In genomic region chr2:128581849-128582244, GRCh38 we compare ENCODE assay signal across 1 cellular context.
TF ChIP-seq lines count a peak whose summit lies in the region.

No MANE protein-coding gene starts in this region.

TF ChIP-seq in GM23338, 12 proteins besides CTCF, POLR2A, EP300 and RAD21 (continued from another document):
- TF ChIP-seq, protein P1, sequence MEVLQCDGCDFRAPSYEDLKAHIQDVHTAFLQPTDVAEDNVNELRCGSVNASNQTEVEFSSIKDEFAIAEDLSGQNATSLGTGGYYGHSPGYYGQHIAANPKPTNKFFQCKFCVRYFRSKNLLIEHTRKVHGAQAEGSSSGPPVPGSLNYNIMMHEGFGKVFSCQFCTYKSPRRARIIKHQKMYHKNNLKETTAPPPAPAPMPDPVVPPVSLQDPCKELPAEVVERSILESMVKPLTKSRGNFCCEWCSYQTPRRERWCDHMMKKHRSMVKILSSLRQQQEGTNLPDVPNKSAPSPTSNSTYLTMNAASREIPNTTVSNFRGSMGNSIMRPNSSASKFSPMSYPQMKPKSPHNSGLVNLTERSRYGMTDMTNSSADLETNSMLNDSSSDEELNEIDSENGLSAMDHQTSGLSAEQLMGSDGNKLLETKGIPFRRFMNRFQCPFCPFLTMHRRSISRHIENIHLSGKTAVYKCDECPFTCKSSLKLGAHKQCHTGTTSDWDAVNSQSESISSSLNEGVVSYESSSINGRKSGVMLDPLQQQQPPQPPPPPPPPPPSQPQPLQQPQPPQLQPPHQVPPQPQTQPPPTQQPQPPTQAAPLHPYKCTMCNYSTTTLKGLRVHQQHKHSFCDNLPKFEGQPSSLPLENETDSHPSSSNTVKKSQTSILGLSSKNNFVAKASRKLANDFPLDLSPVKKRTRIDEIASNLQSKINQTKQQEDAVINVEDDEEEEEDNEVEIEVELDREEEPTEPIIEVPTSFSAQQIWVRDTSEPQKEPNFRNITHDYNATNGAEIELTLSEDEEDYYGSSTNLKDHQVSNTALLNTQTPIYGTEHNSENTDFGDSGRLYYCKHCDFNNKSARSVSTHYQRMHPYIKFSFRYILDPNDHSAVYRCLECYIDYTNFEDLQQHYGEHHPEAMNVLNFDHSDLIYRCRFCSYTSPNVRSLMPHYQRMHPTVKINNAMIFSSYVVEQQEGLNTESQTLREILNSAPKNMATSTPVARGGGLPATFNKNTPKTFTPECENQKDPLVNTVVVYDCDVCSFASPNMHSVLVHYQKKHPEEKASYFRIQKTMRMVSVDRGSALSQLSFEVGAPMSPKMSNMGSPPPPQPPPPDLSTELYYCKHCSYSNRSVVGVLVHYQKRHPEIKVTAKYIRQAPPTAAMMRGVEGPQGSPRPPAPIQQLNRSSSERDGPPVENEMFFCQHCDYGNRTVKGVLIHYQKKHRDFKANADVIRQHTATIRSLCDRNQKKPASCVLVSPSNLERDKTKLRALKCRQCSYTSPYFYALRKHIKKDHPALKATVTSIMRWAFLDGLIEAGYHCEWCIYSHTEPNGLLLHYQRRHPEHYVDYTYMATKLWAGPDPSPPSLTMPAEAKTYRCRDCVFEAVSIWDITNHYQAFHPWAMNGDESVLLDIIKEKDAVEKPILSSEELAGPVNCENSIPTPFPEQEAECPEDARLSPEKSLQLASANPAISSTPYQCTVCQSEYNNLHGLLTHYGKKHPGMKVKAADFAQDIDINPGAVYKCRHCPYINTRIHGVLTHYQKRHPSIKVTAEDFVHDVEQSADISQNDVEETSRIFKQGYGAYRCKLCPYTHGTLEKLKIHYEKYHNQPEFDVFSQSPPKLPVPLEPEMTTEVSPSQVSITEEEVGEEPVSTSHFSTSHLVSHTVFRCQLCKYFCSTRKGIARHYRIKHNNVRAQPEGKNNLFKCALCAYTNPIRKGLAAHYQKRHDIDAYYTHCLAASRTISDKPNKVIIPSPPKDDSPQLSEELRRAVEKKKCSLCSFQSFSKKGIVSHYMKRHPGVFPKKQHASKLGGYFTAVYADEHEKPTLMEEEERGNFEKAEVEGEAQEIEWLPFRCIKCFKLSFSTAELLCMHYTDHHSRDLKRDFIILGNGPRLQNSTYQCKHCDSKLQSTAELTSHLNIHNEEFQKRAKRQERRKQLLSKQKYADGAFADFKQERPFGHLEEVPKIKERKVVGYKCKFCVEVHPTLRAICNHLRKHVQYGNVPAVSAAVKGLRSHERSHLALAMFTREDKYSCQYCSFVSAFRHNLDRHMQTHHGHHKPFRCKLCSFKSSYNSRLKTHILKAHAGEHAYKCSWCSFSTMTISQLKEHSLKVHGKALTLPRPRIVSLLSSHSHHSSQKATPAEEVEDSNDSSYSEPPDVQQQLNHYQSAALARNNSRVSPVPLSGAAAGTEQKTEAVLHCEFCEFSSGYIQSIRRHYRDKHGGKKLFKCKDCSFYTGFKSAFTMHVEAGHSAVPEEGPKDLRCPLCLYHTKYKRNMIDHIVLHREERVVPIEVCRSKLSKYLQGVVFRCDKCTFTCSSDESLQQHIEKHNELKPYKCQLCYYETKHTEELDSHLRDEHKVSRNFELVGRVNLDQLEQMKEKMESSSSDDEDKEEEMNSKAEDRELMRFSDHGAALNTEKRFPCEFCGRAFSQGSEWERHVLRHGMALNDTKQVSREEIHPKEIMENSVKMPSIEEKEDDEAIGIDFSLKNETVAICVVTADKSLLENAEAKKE (CRISPR knock-in tag; IDR thresholded peaks at IDR 0.05) = no peak
- TF ChIP-seq, protein P2, sequence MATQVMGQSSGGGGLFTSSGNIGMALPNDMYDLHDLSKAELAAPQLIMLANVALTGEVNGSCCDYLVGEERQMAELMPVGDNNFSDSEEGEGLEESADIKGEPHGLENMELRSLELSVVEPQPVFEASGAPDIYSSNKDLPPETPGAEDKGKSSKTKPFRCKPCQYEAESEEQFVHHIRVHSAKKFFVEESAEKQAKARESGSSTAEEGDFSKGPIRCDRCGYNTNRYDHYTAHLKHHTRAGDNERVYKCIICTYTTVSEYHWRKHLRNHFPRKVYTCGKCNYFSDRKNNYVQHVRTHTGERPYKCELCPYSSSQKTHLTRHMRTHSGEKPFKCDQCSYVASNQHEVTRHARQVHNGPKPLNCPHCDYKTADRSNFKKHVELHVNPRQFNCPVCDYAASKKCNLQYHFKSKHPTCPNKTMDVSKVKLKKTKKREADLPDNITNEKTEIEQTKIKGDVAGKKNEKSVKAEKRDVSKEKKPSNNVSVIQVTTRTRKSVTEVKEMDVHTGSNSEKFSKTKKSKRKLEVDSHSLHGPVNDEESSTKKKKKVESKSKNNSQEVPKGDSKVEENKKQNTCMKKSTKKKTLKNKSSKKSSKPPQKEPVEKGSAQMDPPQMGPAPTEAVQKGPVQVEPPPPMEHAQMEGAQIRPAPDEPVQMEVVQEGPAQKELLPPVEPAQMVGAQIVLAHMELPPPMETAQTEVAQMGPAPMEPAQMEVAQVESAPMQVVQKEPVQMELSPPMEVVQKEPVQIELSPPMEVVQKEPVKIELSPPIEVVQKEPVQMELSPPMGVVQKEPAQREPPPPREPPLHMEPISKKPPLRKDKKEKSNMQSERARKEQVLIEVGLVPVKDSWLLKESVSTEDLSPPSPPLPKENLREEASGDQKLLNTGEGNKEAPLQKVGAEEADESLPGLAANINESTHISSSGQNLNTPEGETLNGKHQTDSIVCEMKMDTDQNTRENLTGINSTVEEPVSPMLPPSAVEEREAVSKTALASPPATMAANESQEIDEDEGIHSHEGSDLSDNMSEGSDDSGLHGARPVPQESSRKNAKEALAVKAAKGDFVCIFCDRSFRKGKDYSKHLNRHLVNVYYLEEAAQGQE (IDR thresholded peaks at IDR 0.05; ENCODE audit: unreplicated experiment) = no peak
- no peak for TF ChIP-seq ZNF114 (CRISPR knock-in tag; IDR thresholded peaks at IDR 0.05)
- no peak for TF ChIP-seq EZH2phosphoT487 (IDR thresholded peaks at IDR 0.05; ENCODE audit: unreplicated experiment)
- TF ChIP-seq, protein P3, sequence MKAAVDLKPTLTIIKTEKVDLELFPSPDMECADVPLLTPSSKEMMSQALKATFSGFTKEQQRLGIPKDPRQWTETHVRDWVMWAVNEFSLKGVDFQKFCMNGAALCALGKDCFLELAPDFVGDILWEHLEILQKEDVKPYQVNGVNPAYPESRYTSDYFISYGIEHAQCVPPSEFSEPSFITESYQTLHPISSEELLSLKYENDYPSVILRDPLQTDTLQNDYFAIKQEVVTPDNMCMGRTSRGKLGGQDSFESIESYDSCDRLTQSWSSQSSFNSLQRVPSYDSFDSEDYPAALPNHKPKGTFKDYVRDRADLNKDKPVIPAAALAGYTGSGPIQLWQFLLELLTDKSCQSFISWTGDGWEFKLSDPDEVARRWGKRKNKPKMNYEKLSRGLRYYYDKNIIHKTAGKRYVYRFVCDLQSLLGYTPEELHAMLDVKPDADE (IDR thresholded peaks at IDR 0.05) = no peak
- no peak for TF ChIP-seq EZH2 (IDR thresholded peaks at IDR 0.05; ENCODE audit: low read depth, unreplicated experiment)
- TF ChIP-seq STAT1 (IDR thresholded peaks at IDR 0.05; ENCODE audit: unreplicated experiment) = no peak
- no peak for TF ChIP-seq POLR2AphosphoS5 (IDR thresholded peaks at IDR 0.05; ENCODE audit: low read depth)
- no peak for TF ChIP-seq JUNB (IDR thresholded peaks at IDR 0.05; ENCODE audit: unreplicated experiment)
- no peak for TF ChIP-seq CREB1 (CRISPR knock-in tag; IDR thresholded peaks at IDR 0.05; ENCODE audit: low read depth)
